In genomic region chr17:50373705-50374104, GRCh38 we compare ENCODE assay signal across 8 cellular contexts. TPM values are rescaled to one million over a fixed set of nuclear protein-coding genes. Genes with fewer than 3 reads are reported as not detected.
DNase-seq lines count a peak whose midpoint lies in the region; ATAC-seq and TF ChIP-seq lines count a peak whose summit lies in the region.

No MANE protein-coding gene starts in this region.

- H3K36me3 ChIP-seq in cardiac muscle cell: peaks cover 12% of the 10 kb centered on the region

- no peaks in the 10 kb centered on the region for H3K9me3 ChIP-seq in cardiac muscle cell (ENCODE audit: low read depth)

- H3K27me3 ChIP-seq in cardiac muscle cell (no peaks in the 10 kb centered on the region), foreskin keratinocyte (no peaks in the 10 kb centered on the region)

- H3K4me1 ChIP-seq in cardiac muscle cell (ENCODE audit: low read depth) (no peaks in the 10 kb centered on the region), foreskin keratinocyte (peaks cover 11% of the 10 kb centered on the region)

- TF ChIP-seq CTCF in cardiac muscle cell (IDR thresholded peaks at IDR 0.05; ENCODE audit: low read depth, low read length) (no peak), WI38 (IDR thresholded peaks at IDR 0.05; ENCODE audit: low read depth, low read length) (no peak), foreskin keratinocyte (conservative IDR thresholded peaks at IDR 0.05) (no peak)

- ATAC-seq in Right ventricle myocardium inferior (no peak), foreskin keratinocyte (no peak), HG02970 (IDR thresholded peaks at IDR 0.05; ENCODE audit: low FRiP score, unreplicated experiment) (no peak)
- ATAC-seq in stimulated activated naive CD8-positive, alpha-beta T cell treated with anti-CD3 and anti-CD28 coated beads, Interleukin-15, amount 100 ng/mL, for 72 hours: no peak

- intact Hi-C loops in Right ventricle myocardium inferior (cut with DNase I): loop anchor here (2.0 kb wide), 1 partner anchor 23 kb away; the partner anchor contains the start of gene LRRC59

- H3K27ac ChIP-seq in cardiac muscle cell (no peak overlapping the region), foreskin keratinocyte (peak overlapping the region; percentile 97)

- H3K4me1 Mint-ChIP-seq in stimulated activated naive CD8-positive, alpha-beta T cell treated with anti-CD3 and anti-CD28 coated beads, Interleukin-15, amount 100 ng/mL, for 72 hours: peaks cover 18% of the 10 kb centered on the region

- H3K9me3 Mint-ChIP-seq in stimulated activated naive CD8-positive, alpha-beta T cell treated with anti-CD3 and anti-CD28 coated beads, Interleukin-15, amount 100 ng/mL, for 72 hours: no peaks in the 10 kb centered on the region

- no peaks in the 10 kb centered on the region for H3K27me3 Mint-ChIP-seq in stimulated activated naive CD8-positive, alpha-beta T cell treated with anti-CD3 and anti-CD28 coated beads, Interleukin-15, amount 100 ng/mL, for 72 hours

- DNase-seq in cardiac muscle cell (ENCODE audit: low read depth in 1 of 2, low spot score in 1 of 2) (no peak), Right ventricle myocardium inferior (ENCODE audit: missing footprints) (no peak), foreskin keratinocyte (no peak), medulla oblongata (ENCODE audit: extremely low spot score) (no peak)
- no peak for DNase-seq in stimulated activated naive CD8-positive, alpha-beta T cell treated with anti-CD3 and anti-CD28 coated beads, Interleukin-15, amount 100 ng/mL, for 72 hours
- no peak for DNase-seq in stimulated activated CD4-positive, alpha-beta T cell treated with anti-CD3 and anti-CD28 coated beads, Interleukin-2, amount 100 ng/mL, for 24 hours

- H3K4me3 Mint-ChIP-seq in stimulated activated naive CD8-positive, alpha-beta T cell treated with anti-CD3 and anti-CD28 coated beads, Interleukin-15, amount 100 ng/mL, for 72 hours: peak overlapping the region; percentile 92 to 97

- peak overlapping the region; percentile 99 to 100 for H3K27ac Mint-ChIP-seq in stimulated activated naive CD8-positive, alpha-beta T cell treated with anti-CD3 and anti-CD28 coated beads, Interleukin-15, amount 100 ng/mL, for 72 hours

- H3K4me3 ChIP-seq in cardiac muscle cell (peak overlapping the region; percentile 61), WI38 (ENCODE audit: low read depth, low read length) (peak overlapping the region; percentile 97)

RNA-seq across cellular contexts. Expression of gene EME1, which starts 0.7 kb away (rescaled TPM):
- 7.9 and 13.4 TPM in 2 replicates for total RNA-seq in cardiac muscle cell
- polyA plus RNA-seq in cardiac muscle cell: 5.2 and 30.7 TPM in 2 replicates
- 0.60 TPM for total RNA-seq in Right ventricle myocardium inferior
- total RNA-seq in foreskin keratinocyte: 11.8 and 13.5 TPM in 2 replicates
- 8.5 and 9.7 TPM in 2 replicates for polyA plus RNA-seq in foreskin keratinocyte

RNA-seq across cellular contexts. Expression of gene MRPL27, which starts 0.7 kb away (rescaled TPM):
- total RNA-seq in cardiac muscle cell (62.4 and 107 TPM in 2 replicates), Right ventricle myocardium inferior (85.0 TPM), foreskin keratinocyte (116 and 123 TPM in 2 replicates)
- polyA plus RNA-seq in cardiac muscle cell (142 and 158 TPM in 2 replicates), foreskin keratinocyte (171 and 178 TPM in 2 replicates)

RNA-seq across cellular contexts. Expression of gene LRRC59, which starts 23.6 kb away (rescaled TPM):
- total RNA-seq in cardiac muscle cell (60.3 and 66.7 TPM in 2 replicates), Right ventricle myocardium inferior (24.5 TPM), foreskin keratinocyte (223 and 231 TPM in 2 replicates)
- polyA plus RNA-seq in cardiac muscle cell (47.0 and 58.9 TPM in 2 replicates), foreskin keratinocyte (166 and 173 TPM in 2 replicates)

RNA-seq across cellular contexts. Expression of gene XYLT2, which starts 27.8 kb away (rescaled TPM):
- 62.2 and 80.0 TPM in 2 replicates for total RNA-seq in cardiac muscle cell
- 48.8 and 60.9 TPM in 2 replicates for polyA plus RNA-seq in cardiac muscle cell
- total RNA-seq in Right ventricle myocardium inferior: 16.4 TPM
- 36.5 and 38.0 TPM in 2 replicates for total RNA-seq in foreskin keratinocyte
- polyA plus RNA-seq in foreskin keratinocyte: 21.8 and 22.2 TPM in 2 replicates

RNA-seq across cellular contexts. Expression of gene ACSF2, which starts 52.3 kb away (rescaled TPM):
- total RNA-seq in cardiac muscle cell (116 and 177 TPM in 2 replicates), Right ventricle myocardium inferior (22.7 TPM), foreskin keratinocyte (37.9 and 40.6 TPM in 2 replicates)
- polyA plus RNA-seq in cardiac muscle cell (73.3 and 96.6 TPM in 2 replicates), foreskin keratinocyte (34.6 and 35.2 TPM in 2 replicates)
